ENCODE assay signal across 14 cellular contexts in the genomic region with DNA sequence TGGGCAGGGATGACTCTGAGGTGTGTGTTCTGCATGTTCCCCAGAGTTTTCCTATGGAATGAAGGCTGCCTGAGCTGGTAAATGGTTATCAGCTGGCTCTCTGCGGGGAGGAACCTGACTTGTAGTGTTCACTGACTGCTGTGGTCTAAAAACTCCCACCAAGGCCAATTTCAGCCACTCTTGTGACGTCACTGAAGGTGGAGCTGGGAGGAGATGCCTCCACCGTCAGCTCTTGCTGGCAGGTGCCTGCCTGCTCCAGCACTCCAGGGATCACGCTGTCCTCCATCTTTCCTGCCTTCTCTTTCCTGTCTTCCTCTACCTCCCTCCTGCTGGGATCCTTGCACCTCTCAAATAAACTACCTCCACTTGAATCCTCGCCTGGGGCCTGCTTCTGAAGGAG.
A peak's percentile ranks its signal among the peaks of the same experiment; 100 is the strongest.
DNase-seq lines count a peak whose midpoint lies in the region; ATAC-seq, FAIRE-seq and TF ChIP-seq lines count a peak whose summit lies in the region.
"Had no signal": no experiment of that assay in that cellular context is flagged by ENCODE, and none has a peak within 500 bp of the region (broad histone marks: within the 10 kb centered on the region; RNA-seq: fewer than 3 reads in every experiment).

No MANE protein-coding gene starts in this region.

- TF ChIP-seq CTCF in HepG2 (CRISPR knock-in tag; IDR thresholded peaks at IDR 0.05) = no peak
- no peak for TF ChIP-seq CTCF in right lobe of liver (IDR thresholded peaks at IDR 0.05)
- no peak for TF ChIP-seq CTCF in H1 (IDR thresholded peaks at IDR 0.05; ENCODE audit: control extremely low read depth in 1 of 3, insufficient read depth in 1 of 3, low read depth in 1 of 3, low read length in 3 of 3)
- TF ChIP-seq CTCF in hepatocyte (IDR thresholded peaks at IDR 0.05; ENCODE audit: poor library complexity) = no peak

- no peak for DNase-seq in HepG2 (ENCODE audit: low spot score)
- DNase-seq in right lobe of liver = no peak
- DNase-seq in H1 (ENCODE audit: low read depth in 1 of 2, low spot score in 2 of 2) = no peak
- no peak for DNase-seq in neuronal stem cell (ENCODE audit: low spot score)
- no peak for DNase-seq in SW480 (ENCODE audit: low spot score)
- no peak for DNase-seq in hepatocyte (ENCODE audit: low spot score)
- no peak for DNase-seq in HuH-7.5 (ENCODE audit: low spot score)
- DNase-seq: 8988T; CD4-positive, alpha-beta memory T cell; DMS79 treated with DMSO at 0.1 percent for 48 hours; GF-D8 had no signal

- 21% methylated on average over 4 of the region's 5 CpGs for WGBS in HepG2 (ENCODE audit: low lambda C conversion rate)
- 75% methylated on average over 1 of the region's 5 CpGs for WGBS in right lobe of liver (ENCODE audit: insufficient coverage, low coverage, low lambda C conversion rate, missing lambda C conversion rate)
- 86% methylated on average over 5 of the region's 5 CpGs; no CpG with 5 or more reads in 1 of the 2 experiments for WGBS in H1 (ENCODE audit: extremely low coverage in 1 of 2, insufficient coverage in 1 of 2, insufficient read length in 1 of 2, insufficient replicate concordance in 2 of 2, low coverage in 1 of 2, low lambda C conversion rate in 2 of 2, missing lambda C conversion rate in 1 of 2), 2 experiments
- no CpG with 5 or more reads among the region's 5 CpGs for WGBS in neuronal stem cell (ENCODE audit: extremely low coverage in 2 of 2, insufficient read length in 2 of 2, insufficient replicate concordance in 1 of 2), 2 donors
- WGBS in hepatocyte (ENCODE audit: low lambda C conversion rate, missing lambda C conversion rate) = 88% methylated on average over 5 of the region's 5 CpGs

- TF ChIP-seq POLR2A in HepG2 (IDR thresholded peaks at IDR 0.05; ENCODE audit: insufficient read depth in 1 of 2, low read depth in 2 of 2, low read length in 2 of 2) (no peak), right lobe of liver (IDR thresholded peaks at IDR 0.05) (no peak), H1 (IDR thresholded peaks at IDR 0.05; ENCODE audit: control extremely low read depth in 1 of 2, low read depth in 2 of 2, low read length in 2 of 2) (no peak)

- in situ Hi-C loops in HepG2 (cut with HindIII; ENCODE audit: extremely low pct_ligation_motif_present, low pct_unique_long_range_greater_than_20kb) = no loop called here

- H4K8ac ChIP-seq in H1 (ENCODE audit: extremely low read depth, insufficient read depth, low read length) = no peak overlapping the region
- no peak overlapping the region for H4K8ac ChIP-seq in neuronal stem cell (ENCODE audit: low read depth, low read length)

- H3K79me1 ChIP-seq in H1 (ENCODE audit: low read depth, low read length) (no peaks in the 10 kb centered on the region), neuronal stem cell (ENCODE audit: low read depth, low read length) (no peaks in the 10 kb centered on the region)

- CTCF ChIA-PET in HepG2 (lab: Yijun Ruan, JAX; ENCODE audit: low intra/inter-chr PET ratio, low total read pairs) = no interaction called here
- CTCF ChIA-PET in H1 (lab: Charles Lee; ENCODE audit: partially characterized antibody) = interaction anchor here (0.7 to 1.5 kb wide), 6 partner anchors 10 to 379 kb away, joined by 3 to 5 read pairs (median 3); no protein-coding TSS in a partner anchor

- no TSS peak for BruUV-seq in HepG2 (replicated peaks; lab: Mats Ljungman, UMichigan)

- H2BK5ac ChIP-seq in H1 (ENCODE audit: low read depth, low read length) = no peak overlapping the region
- H2BK5ac ChIP-seq in neuronal stem cell (ENCODE audit: low read length) = peak overlapping the region; percentile 7

- H3K79me2 ChIP-seq in HepG2 (ENCODE audit: insufficient read depth, low read length) = no peaks in the 10 kb centered on the region
- H3K79me2 ChIP-seq in H1 (ENCODE audit: control insufficient read depth in 1 of 2, insufficient read depth in 2 of 2, low read length in 2 of 2) = no peaks in the 10 kb centered on the region
- H3K79me2 ChIP-seq in hepatocyte = no peaks in the 10 kb centered on the region

- intact Hi-C loops in HepG2 (cut with micrococcal nuclease; ENCODE audit: unreplicated experiment) (loop anchor here (5.0 kb wide), 1 partner anchor 1296 kb away; no protein-coding TSS in a partner anchor), right lobe of liver (cut with DNase I) (loop anchor here in 1 of 2 donors (10.0 kb wide), 1 partner anchor 203 kb away; no protein-coding TSS in a partner anchor)

- no peaks in the 10 kb centered on the region for H3K23me2 ChIP-seq in H1 (ENCODE audit: low read depth, low read length)

- H3K56ac ChIP-seq in H1 (replicated peaks; ENCODE audit: insufficient read length, low read depth, low read length) = no peak overlapping the region

- TF ChIP-seq RAD21 in HepG2 (CRISPR knock-in tag; IDR thresholded peaks at IDR 0.05) (no peak), H1 (IDR thresholded peaks at IDR 0.05 in 1 of 2, conservative IDR thresholded peaks at IDR 0.05 in 1 of 2; ENCODE audit: low read depth in 2 of 2, low read length in 2 of 2) (no peak)

- no peaks in the 10 kb centered on the region for H3K9me2 ChIP-seq in hepatocyte (replicated peaks; ENCODE audit: insufficient read depth)

- no peaks in the 10 kb centered on the region for H3K4me1 ChIP-seq in HepG2 (ENCODE audit: insufficient read depth, low read length)
- peaks cover 0 to 10% (median 0%) of the 10 kb centered on the region in 4 donors for H3K4me1 ChIP-seq in right lobe of liver
- peaks cover 0 to 2% (median 0%) of the 10 kb centered on the region in 4 experiments; a peak in 2 of 7 replicates for H3K4me1 ChIP-seq in H1 (replicated peaks in 1 of 4; ENCODE audit: control insufficient read depth in 3 of 4, insufficient read depth in 4 of 4, low read length in 3 of 4)
- peaks cover 2 to 5% of the 10 kb centered on the region in 2 donors for H3K4me1 ChIP-seq in neuronal stem cell (ENCODE audit: control insufficient read depth in 2 of 2, insufficient read depth in 1 of 2, low read depth in 1 of 2, low read length in 2 of 2)
- no peaks in the 10 kb centered on the region for H3K4me1 ChIP-seq in hepatocyte (ENCODE audit: insufficient read depth)
- H3K4me1 ChIP-seq: HAP-1 had no signal

- H3K36me3 ChIP-seq in HepG2 (replicated peaks in 1 of 2; ENCODE audit: control insufficient read depth in 1 of 2, insufficient read depth in 2 of 2, low read length in 2 of 2) (no peaks in the 10 kb centered on the region), right lobe of liver (no peaks in the 10 kb centered on the region), H1 (ENCODE audit: control insufficient read depth in 2 of 4, insufficient read depth in 4 of 4, low read length in 3 of 4) (no peaks in the 10 kb centered on the region), neuronal stem cell (replicated peaks in 1 of 2; ENCODE audit: control insufficient read depth in 2 of 2, insufficient read depth in 2 of 2, low read length in 2 of 2) (no peaks in the 10 kb centered on the region), hepatocyte (replicated peaks; ENCODE audit: insufficient read depth, low read depth) (no peaks in the 10 kb centered on the region)
- H3K36me3 ChIP-seq: BLaER1, HAP-1 had no signal

- TF ChIP-seq EP300 in HepG2 (IDR thresholded peaks at IDR 0.05; ENCODE audit: low read depth in 2 of 2, low read length in 2 of 2) (no peak), HepG2 (CRISPR knock-in tag; IDR thresholded peaks at IDR 0.05; ENCODE audit: borderline replicate concordance) (no peak), H1 (IDR thresholded peaks at IDR 0.05; ENCODE audit: borderline replicate concordance in 1 of 2, low read depth in 2 of 2, low read length in 2 of 2) (no peak)

- H3K9me3 ChIP-seq in HepG2 (ENCODE audit: low read length) (no peaks in the 10 kb centered on the region), right lobe of liver (no peaks in the 10 kb centered on the region), H1 (ENCODE audit: insufficient read depth in 2 of 2, low read depth in 1 of 2, low read length in 1 of 2) (no peaks in the 10 kb centered on the region), neuronal stem cell (replicated peaks in 1 of 2; ENCODE audit: control insufficient read depth in 2 of 2, insufficient read depth in 1 of 2, low read depth in 1 of 2, low read length in 2 of 2) (peaks cover 0 to 11% of the 10 kb centered on the region in 2 donors), hepatocyte (ENCODE audit: low read depth) (no peaks in the 10 kb centered on the region)
- H3K9me3 ChIP-seq: BLaER1, HAP-1 had no signal

- no peak overlapping the region for H3K27ac ChIP-seq in HepG2 (ENCODE audit: extremely low read length, insufficient read depth, low read length)
- no peak overlapping the region for H3K27ac ChIP-seq in right lobe of liver
- no peak overlapping the region for H3K27ac ChIP-seq in H1 (ENCODE audit: low read depth, low read length)
- no peak overlapping the region for H3K27ac ChIP-seq in neuronal stem cell (replicated peaks; ENCODE audit: low read length)
- H3K27ac ChIP-seq in hepatocyte = no peak overlapping the region
- H3K27ac ChIP-seq: BLaER1, HL-60 had no signal

- H2AFZ ChIP-seq in HepG2 (ENCODE audit: low read length) (no peak overlapping the region), H1 (ENCODE audit: low read length) (no peak overlapping the region), neuronal stem cell (ENCODE audit: low read length) (peak overlapping the region; percentile 0), hepatocyte (no peak overlapping the region)

- FAIRE-seq in HepG2 (lab: Jason Lieb, UNC) (no peak), H1 (lab: Jason Lieb, UNC) (no peak)

- H3K27me3 ChIP-seq in HepG2 (ENCODE audit: control insufficient read depth in 1 of 2, insufficient read depth in 2 of 2, low read length in 2 of 2) = peaks cover 5 to 47% of the 10 kb centered on the region in 2 experiments; a peak in 3 of 5 replicates
- no peaks in the 10 kb centered on the region for H3K27me3 ChIP-seq in right lobe of liver
- H3K27me3 ChIP-seq in H1 (replicated peaks in 1 of 4; ENCODE audit: control insufficient read depth in 3 of 4, extremely low read depth in 1 of 4, insufficient read depth in 3 of 4, low read length in 3 of 4) = no peaks in the 10 kb centered on the region; a peak in 2 of 7 replicates
- H3K27me3 ChIP-seq in neuronal stem cell (ENCODE audit: control insufficient read depth in 3 of 3, insufficient read depth in 3 of 3, low read depth in 1 of 3, low read length in 3 of 3) = no peaks in the 10 kb centered on the region
- H3K27me3 ChIP-seq in hepatocyte = no peaks in the 10 kb centered on the region
- H3K27me3 ChIP-seq: BLaER1 had no signal

- POLR2A ChIA-PET in HepG2 (lab: Yijun Ruan, JAX) = no interaction called here
- POLR2A ChIA-PET in H1 (lab: Charles Lee; ENCODE audit: partially characterized antibody) = no interaction called here

- H3K4ac ChIP-seq in H1 (replicated peaks; ENCODE audit: insufficient read length, low read depth, low read length) = no peak overlapping the region
- H3K4ac ChIP-seq in neuronal stem cell (ENCODE audit: low read length) = no peak overlapping the region

- H3K14ac ChIP-seq in H1 (ENCODE audit: insufficient read length) (no peak overlapping the region), neuronal stem cell (ENCODE audit: low read length) (no peak overlapping the region)

- H3K23ac ChIP-seq in H1 (ENCODE audit: insufficient read length) (no peak overlapping the region), neuronal stem cell (ENCODE audit: low read depth, low read length, poor library complexity) (no peak overlapping the region)

- no peak overlapping the region for H3K18ac ChIP-seq in H1 (ENCODE audit: extremely low read depth, low read length)
- no peak overlapping the region for H3K18ac ChIP-seq in neuronal stem cell (ENCODE audit: low read length)

- no peak overlapping the region for H2BK120ac ChIP-seq in H1 (replicated peaks; ENCODE audit: low read depth, low read length)
- no peak overlapping the region for H2BK120ac ChIP-seq in neuronal stem cell (ENCODE audit: low read depth, low read length)

- H2AK5ac ChIP-seq in H1 (ENCODE audit: low read depth, low read length) (no peak overlapping the region), neuronal stem cell (ENCODE audit: low read depth, low read length) (peak overlapping the region; percentile 63)

- H4K5ac ChIP-seq in H1 (ENCODE audit: insufficient read length, low read depth, low read length) = no peak overlapping the region

- H4K20me1 ChIP-seq in HepG2 (ENCODE audit: insufficient read depth, low read length) (no peaks in the 10 kb centered on the region), H1 (replicated peaks in 1 of 2; ENCODE audit: control insufficient read depth in 1 of 2, insufficient read depth in 2 of 2, low read length in 2 of 2) (no peaks in the 10 kb centered on the region), hepatocyte (ENCODE audit: insufficient read depth, poor library complexity, severe bottlenecking) (no peaks in the 10 kb centered on the region)
- H4K20me1 ChIP-seq: BLaER1 had no signal

- 0 out of 2 replicates have a peak overlapping the region, but pooled peaks have one; percentile 22 for H2BK15ac ChIP-seq in H1 (ENCODE audit: low read length)
- peak overlapping the region; percentile 50 for H2BK15ac ChIP-seq in neuronal stem cell (ENCODE audit: low read length)

- H4K91ac ChIP-seq in H1 (replicated peaks; ENCODE audit: insufficient read length, low read length) (no peak overlapping the region), neuronal stem cell (ENCODE audit: low read depth, low read length, poor library complexity) (no peak overlapping the region)

- H3K4me3 ChIP-seq in HepG2 (replicated peaks in 1 of 3; ENCODE audit: insufficient read depth in 1 of 3, low read depth in 2 of 3, low read length in 3 of 3) (no peak overlapping the region), right lobe of liver (no peak overlapping the region), H1 (ENCODE audit: extremely low read depth in 1 of 4, insufficient read depth in 2 of 4, low read depth in 3 of 4, low read length in 4 of 4) (no peak overlapping the region), neuronal stem cell (ENCODE audit: low read length in 2 of 2) (no peak overlapping the region), hepatocyte (no peak overlapping the region)
- H3K4me3 ChIP-seq: BLaER1, HAP-1 had no signal

- no peak overlapping the region for H3K9ac ChIP-seq in HepG2 (ENCODE audit: insufficient read depth, low read depth, low read length)
- no peak overlapping the region for H3K9ac ChIP-seq in H1 (replicated peaks in 1 of 4; ENCODE audit: extremely low read depth in 1 of 4, low read depth in 3 of 4, low read length in 3 of 4)
- no peak overlapping the region for H3K9ac ChIP-seq in neuronal stem cell (ENCODE audit: low read depth, low read length, poor library complexity)
- H3K9ac ChIP-seq: BLaER1 had no signal

- ATAC-seq in HepG2 (no peak), right lobe of liver (no peak)

- H3K4me2 ChIP-seq in HepG2 (ENCODE audit: low read depth, low read length) (no peak overlapping the region), H1 (ENCODE audit: insufficient read depth in 1 of 2, low read depth in 2 of 2, low read length in 2 of 2) (no peak overlapping the region), neuronal stem cell (ENCODE audit: insufficient read depth, low read length, poor library complexity, severe bottlenecking) (no peak overlapping the region), hepatocyte (no peak overlapping the region)
- H3K4me2 ChIP-seq: BLaER1 had no signal

- no peak overlapping the region for H2BK20ac ChIP-seq in H1 (ENCODE audit: low read length)

- H2BK12ac ChIP-seq in H1 (ENCODE audit: low read depth, low read length) = no peak overlapping the region; the same call in 1 of the 2 replicates
- no peak overlapping the region for H2BK12ac ChIP-seq in neuronal stem cell (ENCODE audit: low read length)
